In the genomic region with DNA sequence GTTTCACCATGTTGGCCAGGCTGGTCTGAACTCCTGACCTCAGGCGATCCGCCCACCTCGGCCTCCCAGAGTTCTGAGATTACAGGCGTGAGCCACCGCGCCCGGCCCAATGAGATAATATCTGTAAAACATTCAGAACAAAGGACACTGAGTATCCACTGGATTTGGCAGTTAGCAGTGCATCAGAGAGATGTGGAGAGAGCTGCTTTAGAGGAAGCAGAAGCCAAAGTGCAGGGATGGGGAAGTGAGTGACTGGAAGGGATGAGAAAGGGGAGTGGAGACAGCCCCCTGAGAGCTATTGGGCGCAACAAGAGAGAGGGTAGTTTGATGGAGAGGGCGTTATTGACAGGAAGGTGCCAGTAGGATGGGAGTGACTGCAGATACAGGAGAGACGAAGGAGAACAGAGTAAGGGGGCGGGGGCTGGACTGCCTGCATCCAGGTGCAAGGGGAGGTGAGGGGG, we compare ENCODE assay signal across 9 cellular contexts.
A peak's percentile ranks its signal among the peaks of the same experiment; 100 is the strongest.
DNase-seq lines count a peak whose midpoint lies in the region; ATAC-seq and TF ChIP-seq lines count a peak whose summit lies in the region.
"Had no signal": no experiment of that assay in that cellular context is flagged by ENCODE, and none has a peak within 500 bp of the region (broad histone marks: within the 10 kb centered on the region; RNA-seq: fewer than 3 reads in every experiment).

No MANE protein-coding gene starts in this region.

- no peaks in the 10 kb centered on the region for H3K27me3 ChIP-seq in naive thymus-derived CD4-positive, alpha-beta T cell (ENCODE audit: control insufficient read depth in 2 of 2, insufficient read depth in 2 of 2, low read length in 2 of 2)
- peaks cover 14% of the 10 kb centered on the region for H3K27me3 ChIP-seq in adrenal gland

- peaks cover 98% of the 10 kb centered on the region for H3K27me3 Mint-ChIP-seq in WTC11 (ENCODE audit: low read depth)
- peaks cover 0 to 17% (median 5%) of the 10 kb centered on the region in 5 donors for H3K27me3 Mint-ChIP-seq in naive thymus-derived CD4-positive, alpha-beta T cell

- H3K9me3 ChIP-seq in naive thymus-derived CD4-positive, alpha-beta T cell (ENCODE audit: control insufficient read depth in 2 of 3, low read length in 3 of 3): no peaks in the 10 kb centered on the region
- H3K9me3 ChIP-seq in adrenal gland (replicated peaks in 1 of 3): no peaks in the 10 kb centered on the region

- peaks cover 0 to 13% of the 10 kb centered on the region in 2 donors for H3K4me1 ChIP-seq in naive thymus-derived CD4-positive, alpha-beta T cell (ENCODE audit: control insufficient read depth in 2 of 2, insufficient read depth in 2 of 2, low read length in 2 of 2)
- H3K4me1 ChIP-seq in adrenal gland (replicated peaks in 1 of 2): no peaks in the 10 kb centered on the region

- H3K4me3 ChIP-seq in naive thymus-derived CD4-positive, alpha-beta T cell (ENCODE audit: low read length): no peak overlapping the region
- H3K4me3 ChIP-seq in adrenal gland: no peak overlapping the region
- H3K4me3 ChIP-seq: lung had no signal

- WGBS in adrenal gland, 4 donors: 17 to 18% (median 18%) methylated on average over 8 to 11 of the region's 11 CpGs

- peak overlapping the region; percentile 41 for H3K4me3 Mint-ChIP-seq in WTC11
- peak overlapping the region; percentile 64 to 90 (median 80) for H3K4me3 Mint-ChIP-seq in naive thymus-derived CD4-positive, alpha-beta T cell

- TF ChIP-seq POLR2A in adrenal gland (IDR thresholded peaks at IDR 0.05): no peak

- no peak overlapping the region for H3K27ac Mint-ChIP-seq in WTC11
- H3K27ac Mint-ChIP-seq in naive thymus-derived CD4-positive, alpha-beta T cell: peak overlapping the region in 6 of 9 donors; percentile 10 to 74 (median 45)

- POLR2A ChIA-PET in WTC11 (lab: Charles Lee): interaction anchor here (1.2 kb wide), 1 partner anchor 12 kb away, joined by 6 read pairs; no protein-coding TSS in a partner anchor
- POLR2A ChIA-PET in naive thymus-derived CD4-positive, alpha-beta T cell (lab: Charles Lee): no interaction called here

- CTCF ChIA-PET in WTC11 (lab: Charles Lee): interaction anchor here (0.5 to 1.3 kb wide), 5 partner anchors 137 to 452 kb away, joined by 3 to 8 read pairs (median 3); no protein-coding TSS in a partner anchor
- CTCF ChIA-PET in naive thymus-derived CD4-positive, alpha-beta T cell (lab: Charles Lee): no interaction called here

- H3K36me3 Mint-ChIP-seq in WTC11: no peaks in the 10 kb centered on the region
- peaks cover 0 to 3% (median 0%) of the 10 kb centered on the region in 5 donors for H3K36me3 Mint-ChIP-seq in naive thymus-derived CD4-positive, alpha-beta T cell

- H3K4me1 Mint-ChIP-seq in WTC11: peaks cover 29% of the 10 kb centered on the region
- H3K4me1 Mint-ChIP-seq in naive thymus-derived CD4-positive, alpha-beta T cell: peaks cover 16 to 30% (median 24%) of the 10 kb centered on the region in 7 donors

- H3K9me3 Mint-ChIP-seq in WTC11: no peaks in the 10 kb centered on the region
- H3K9me3 Mint-ChIP-seq in naive thymus-derived CD4-positive, alpha-beta T cell: peaks cover 0 to 8% (median 4%) of the 10 kb centered on the region in 11 donors

- TF ChIP-seq CTCF in WTC11 (IDR thresholded peaks at IDR 0.05): no peak
- TF ChIP-seq CTCF in adrenal gland (IDR thresholded peaks at IDR 0.05): no peak

- intact Hi-C loops in naive thymus-derived CD4-positive, alpha-beta T cell (cut with micrococcal nuclease): loop anchor here in 1 of 2 donors (2.0 kb wide), 1 partner anchor 166 kb away; a partner anchor contains a TSS
- intact Hi-C loops in adrenal gland (cut with DNase I): no loop called here

- peak; percentile 97 for DNase-seq in NCI-H146 treated with DMSO at 0.1 percent for 48 hours (lab: John Stamatoyannopoulos, UW; ENCODE audit: unreplicated experiment)
- DNase-seq in WTC11 (ENCODE audit: low spot score): no peak
- peak in 4 of 9 donors; percentile 1 to 10 (median 4) for DNase-seq in naive thymus-derived CD4-positive, alpha-beta T cell
- DNase-seq in mucosa of gallbladder (ENCODE audit: low spot score): no peak
- no peak for DNase-seq in adrenal gland
- DNase-seq in AG08395 (ENCODE audit: low spot score): no peak

- no peaks in the 10 kb centered on the region for H3K36me3 ChIP-seq in naive thymus-derived CD4-positive, alpha-beta T cell (ENCODE audit: control insufficient read depth in 2 of 3, insufficient read depth in 3 of 3, low read length in 3 of 3)
- no peaks in the 10 kb centered on the region for H3K36me3 ChIP-seq in adrenal gland (replicated peaks in 1 of 2)

- peak; percentile 8 for ATAC-seq in GM19463 (IDR thresholded peaks at IDR 0.05; ENCODE audit: unreplicated experiment)
- peak; percentile 60 for ATAC-seq in WTC11
- peak; percentile 33 for ATAC-seq in naive thymus-derived CD4-positive, alpha-beta T cell
- no peak for ATAC-seq in GM21381 (IDR thresholded peaks at IDR 0.05; ENCODE audit: unreplicated experiment)

- H3K27ac ChIP-seq in naive thymus-derived CD4-positive, alpha-beta T cell (ENCODE audit: low read depth, low read length): no peak overlapping the region
- H3K27ac ChIP-seq in adrenal gland: no peak overlapping the region

TF ChIP-seq in WTC11, 78 proteins besides CTCF, POLR2A, EP300 and RAD21:
- TF ChIP-seq, protein P1, sequence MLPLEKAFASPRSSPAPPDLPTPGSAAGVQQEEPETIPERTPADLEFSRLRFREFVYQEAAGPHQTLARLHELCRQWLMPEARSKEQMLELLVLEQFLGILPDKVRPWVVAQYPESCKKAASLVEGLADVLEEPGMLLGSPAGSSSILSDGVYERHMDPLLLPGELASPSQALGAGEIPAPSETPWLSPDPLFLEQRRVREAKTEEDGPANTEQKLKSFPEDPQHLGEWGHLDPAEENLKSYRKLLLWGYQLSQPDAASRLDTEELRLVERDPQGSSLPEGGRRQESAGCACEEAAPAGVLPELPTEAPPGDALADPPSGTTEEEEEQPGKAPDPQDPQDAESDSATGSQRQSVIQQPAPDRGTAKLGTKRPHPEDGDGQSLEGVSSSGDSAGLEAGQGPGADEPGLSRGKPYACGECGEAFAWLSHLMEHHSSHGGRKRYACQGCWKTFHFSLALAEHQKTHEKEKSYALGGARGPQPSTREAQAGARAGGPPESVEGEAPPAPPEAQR (CRISPR knock-in tag; IDR thresholded peaks at IDR 0.05): no peak
- TF ChIP-seq MXD4 (CRISPR knock-in tag; IDR thresholded peaks at IDR 0.05; ENCODE audit: borderline replicate concordance): no peak
- TF ChIP-seq GTF2I (CRISPR knock-in tag; conservative IDR thresholded peaks at IDR 0.05): no peak
- no peak for TF ChIP-seq NFYB (CRISPR knock-in tag; conservative IDR thresholded peaks at IDR 0.05; ENCODE audit: low read depth)
- TF ChIP-seq, protein P2, sequence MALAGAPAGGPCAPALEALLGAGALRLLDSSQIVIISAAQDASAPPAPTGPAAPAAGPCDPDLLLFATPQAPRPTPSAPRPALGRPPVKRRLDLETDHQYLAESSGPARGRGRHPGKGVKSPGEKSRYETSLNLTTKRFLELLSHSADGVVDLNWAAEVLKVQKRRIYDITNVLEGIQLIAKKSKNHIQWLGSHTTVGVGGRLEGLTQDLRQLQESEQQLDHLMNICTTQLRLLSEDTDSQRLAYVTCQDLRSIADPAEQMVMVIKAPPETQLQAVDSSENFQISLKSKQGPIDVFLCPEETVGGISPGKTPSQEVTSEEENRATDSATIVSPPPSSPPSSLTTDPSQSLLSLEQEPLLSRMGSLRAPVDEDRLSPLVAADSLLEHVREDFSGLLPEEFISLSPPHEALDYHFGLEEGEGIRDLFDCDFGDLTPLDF (CRISPR knock-in tag; IDR thresholded peaks at IDR 0.05): no peak
- TF ChIP-seq TEAD1 (CRISPR knock-in tag; IDR thresholded peaks at IDR 0.05): no peak
- no peak for TF ChIP-seq ESRRA (CRISPR knock-in tag; IDR thresholded peaks at IDR 0.05; ENCODE audit: borderline replicate concordance)
- TF ChIP-seq, protein P3, sequence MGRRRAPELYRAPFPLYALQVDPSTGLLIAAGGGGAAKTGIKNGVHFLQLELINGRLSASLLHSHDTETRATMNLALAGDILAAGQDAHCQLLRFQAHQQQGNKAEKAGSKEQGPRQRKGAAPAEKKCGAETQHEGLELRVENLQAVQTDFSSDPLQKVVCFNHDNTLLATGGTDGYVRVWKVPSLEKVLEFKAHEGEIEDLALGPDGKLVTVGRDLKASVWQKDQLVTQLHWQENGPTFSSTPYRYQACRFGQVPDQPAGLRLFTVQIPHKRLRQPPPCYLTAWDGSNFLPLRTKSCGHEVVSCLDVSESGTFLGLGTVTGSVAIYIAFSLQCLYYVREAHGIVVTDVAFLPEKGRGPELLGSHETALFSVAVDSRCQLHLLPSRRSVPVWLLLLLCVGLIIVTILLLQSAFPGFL (CRISPR knock-in tag; IDR thresholded peaks at IDR 0.05; ENCODE audit: borderline replicate concordance): no peak
- TF ChIP-seq, protein P4, sequence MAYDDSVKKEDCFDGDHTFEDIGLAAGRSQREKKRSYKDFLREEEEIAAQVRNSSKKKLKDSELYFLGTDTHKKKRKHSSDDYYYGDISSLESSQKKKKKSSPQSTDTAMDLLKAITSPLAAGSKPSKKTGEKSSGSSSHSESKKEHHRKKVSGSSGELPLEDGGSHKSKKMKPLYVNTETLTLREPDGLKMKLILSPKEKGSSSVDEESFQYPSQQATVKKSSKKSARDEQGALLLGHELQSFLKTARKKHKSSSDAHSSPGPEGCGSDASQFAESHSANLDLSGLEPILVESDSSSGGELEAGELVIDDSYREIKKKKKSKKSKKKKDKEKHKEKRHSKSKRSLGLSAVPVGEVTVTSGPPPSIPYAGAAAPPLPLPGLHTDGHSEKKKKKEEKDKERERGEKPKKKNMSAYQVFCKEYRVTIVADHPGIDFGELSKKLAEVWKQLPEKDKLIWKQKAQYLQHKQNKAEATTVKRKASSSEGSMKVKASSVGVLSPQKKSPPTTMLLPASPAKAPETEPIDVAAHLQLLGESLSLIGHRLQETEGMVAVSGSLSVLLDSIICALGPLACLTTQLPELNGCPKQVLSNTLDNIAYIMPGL (CRISPR knock-in tag; IDR thresholded peaks at IDR 0.05): no peak
- TF ChIP-seq IRF2 (CRISPR knock-in tag; IDR thresholded peaks at IDR 0.05; ENCODE audit: borderline replicate concordance, low read depth): no peak
- TF ChIP-seq OVOL2 (CRISPR knock-in tag; IDR thresholded peaks at IDR 0.05; ENCODE audit: borderline replicate concordance): no peak
